ENCODE assay signal across 12 cellular contexts in genomic region chr9:82332018-82332773, GRCh38.
DNase-seq lines count a peak whose midpoint lies in the region; ATAC-seq and TF ChIP-seq lines count a peak whose summit lies in the region.
"Had no signal": no experiment of that assay in that cellular context is flagged by ENCODE, and none has a peak within 500 bp of the region (broad histone marks: within the 10 kb centered on the region; RNA-seq: fewer than 3 reads in every experiment).

No MANE protein-coding gene starts in this region.

- TF ChIP-seq CTCF in PC-9 (conservative IDR thresholded peaks at IDR 0.05) = no peak
- TF ChIP-seq CTCF in foreskin fibroblast (IDR thresholded peaks at IDR 0.05; ENCODE audit: low read depth, low read length) = no peak
- no peak for TF ChIP-seq CTCF in type B pancreatic cell (conservative IDR thresholded peaks at IDR 0.05)

- no TSS peak for BruUV-seq in PC-9 (replicated peaks; lab: Mats Ljungman, UMichigan)

- peak overlapping the region; percentile 64 for H2AFZ ChIP-seq in PC-9

- H3K9me2 ChIP-seq in PC-9 (ENCODE audit: insufficient read depth) = no peaks in the 10 kb centered on the region; the same call in 1 of the 2 replicates

- H3K4me3 ChIP-seq in PC-9 (peak overlapping the region; percentile 4; the same call in 1 of the 2 replicates), foreskin fibroblast (ENCODE audit: low read depth in 1 of 2, low read length in 2 of 2) (no peak overlapping the region)

- no peaks in the 10 kb centered on the region for H3K36me3 Mint-ChIP-seq in type B pancreatic cell
- H3K36me3 Mint-ChIP-seq: memory B cell had no signal

- H3K4me3 Mint-ChIP-seq in type B pancreatic cell = peak overlapping the region; percentile 24
- H3K4me3 Mint-ChIP-seq: memory B cell had no signal

- H3K9me3 Mint-ChIP-seq in type B pancreatic cell = peaks cover 1% of the 10 kb centered on the region
- H3K9me3 Mint-ChIP-seq: memory B cell had no signal

- peak overlapping the region; percentile 40 for H3K27ac ChIP-seq in PC-9

- DNase-seq in NCI-H1092 treated with DMSO at 0.1 percent for 48 hours (lab: John Stamatoyannopoulos, UW) (peak; percentile 40), NCI-H1092 (lab: John Stamatoyannopoulos, UW) (no peak), PC-9 (peak; percentile 49 to 74), foreskin fibroblast (peak; percentile 68 to 73), type B pancreatic cell (ENCODE audit: extremely low spot score, unreplicated experiment) (no peak), NCI-H2196 (lab: John Stamatoyannopoulos, UW; ENCODE audit: unreplicated experiment) (no peak)
- DNase-seq in stimulated activated CD4-positive, alpha-beta T cell treated with anti-CD3 and anti-CD28 coated beads, Interleukin-2, amount 100 ng/mL, for 48 hours = no peak
- DNase-seq: activated CD8-positive, alpha-beta memory T cell treated with anti-CD3 and anti-CD28 coated beads, Interleukin-2, amount 50 U/mL, for 4 hours; cortex of kidney had no signal

- H3F3A ChIP-seq in PC-9 (ENCODE audit: insufficient read depth, low read depth) = peaks cover 11% of the 10 kb centered on the region

- H3K4me1 ChIP-seq in PC-9 (replicated peaks; ENCODE audit: insufficient read depth) = peaks cover 20% of the 10 kb centered on the region

- no peaks in the 10 kb centered on the region for H3K27me3 Mint-ChIP-seq in type B pancreatic cell
- H3K27me3 Mint-ChIP-seq: memory B cell had no signal

- POLR2A ChIA-PET in PC-9 (lab: Charles Lee; ENCODE audit: unreplicated experiment) = interaction anchor here (0.6 to 0.7 kb wide), 2 partner anchors 245 to 629 kb away, joined by 3 to 14 read pairs; no protein-coding TSS in a partner anchor

- H3K36me3 ChIP-seq in PC-9 (ENCODE audit: low read depth) = no peaks in the 10 kb centered on the region

- peak overlapping the region; percentile 55 for H3K4me2 ChIP-seq in PC-9

- H4K20me1 ChIP-seq in PC-9 (ENCODE audit: insufficient read depth) = no peaks in the 10 kb centered on the region

- CTCF ChIA-PET in PC-9 (lab: Charles Lee) = interaction anchor here (0.6 kb wide), 1 partner anchor 603 kb away, joined by 3 read pairs; no protein-coding TSS in a partner anchor

- H3K27me3 ChIP-seq in PC-9 (ENCODE audit: insufficient read depth, low read depth) = no peaks in the 10 kb centered on the region

- H3K79me2 ChIP-seq in PC-9 (ENCODE audit: low read depth) = no peaks in the 10 kb centered on the region

- intact Hi-C loops in PC-9 (cut with micrococcal nuclease; ENCODE audit: unreplicated experiment) = loop anchor here (10.0 kb wide), 1 partner anchor 647 kb away; the partner anchor contains the start of gene TLE1

- H3K4me1 Mint-ChIP-seq in type B pancreatic cell (ENCODE audit: unreplicated experiment) = peaks cover 19% of the 10 kb centered on the region
- H3K4me1 Mint-ChIP-seq: memory B cell had no signal

- H3K9me3 ChIP-seq in PC-9 (ENCODE audit: insufficient read depth, low read depth) = peaks cover 5% of the 10 kb centered on the region; the same call in 1 of the 2 replicates

- H3K27ac Mint-ChIP-seq in type B pancreatic cell = peak overlapping the region; percentile 10
- H3K27ac Mint-ChIP-seq: memory B cell had no signal

- no peak for ATAC-seq in HG03280 (IDR thresholded peaks at IDR 0.05; ENCODE audit: unreplicated experiment)
- ATAC-seq: Right ventricle myocardium inferior had no signal

Comparison
In these comparisons a context has a peak if more than half of its experiments do, and no peak if none do; other contexts are left out.
1. DNase-seq: peak in NCI-H1092 treated with DMSO at 0.1 percent for 48 hours (single experiment), PC-9 (2 of 2) and foreskin fibroblast (2 of 2); none in NCI-H1092 (single experiment), type B pancreatic cell (single experiment), stimulated activated CD4-positive, alpha-beta T cell treated with anti-CD3 and anti-CD28 coated beads, Interleukin-2, amount 100 ng/mL, for 48 hours (0 of 2) and NCI-H2196 (single experiment).